Comparison of ENCODE assay signal across 11 cellular contexts in the genomic region with DNA sequence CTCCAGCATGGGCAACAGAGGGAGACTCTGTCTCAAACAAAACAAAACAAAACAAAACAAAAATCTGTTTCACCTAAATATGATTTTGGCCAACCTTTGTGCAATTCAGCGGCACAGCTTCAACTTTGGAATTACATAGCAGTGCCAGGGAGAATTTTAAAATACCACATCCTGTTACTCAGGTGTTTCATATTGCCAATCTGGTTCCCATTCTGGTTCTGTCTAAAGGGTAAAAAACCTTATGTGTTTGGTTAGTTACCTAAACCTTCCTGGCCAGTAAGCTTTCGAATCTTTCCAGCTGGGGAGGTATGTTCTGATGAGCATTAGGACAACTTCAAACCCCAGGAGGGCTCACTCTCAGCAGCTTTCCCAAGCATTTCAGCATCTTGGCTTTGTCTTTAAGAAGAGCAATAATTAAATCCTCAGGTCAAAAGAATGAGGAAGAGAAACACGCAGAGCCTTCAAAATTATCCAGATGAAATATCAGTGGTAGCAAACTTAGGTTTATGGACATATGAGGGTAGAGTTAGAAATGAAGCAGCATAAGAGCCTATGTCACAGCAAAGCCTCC. TPM values are rescaled to one million over a fixed set of nuclear protein-coding genes. Genes with fewer than 3 reads are reported as not detected.
DNase-seq lines count a peak whose midpoint lies in the region; ATAC-seq and TF ChIP-seq lines count a peak whose summit lies in the region.
"Had no signal": no experiment of that assay in that cellular context is flagged by ENCODE, and none has a peak within 500 bp of the region (broad histone marks: within the 10 kb centered on the region; RNA-seq: fewer than 3 reads in every experiment).

No MANE protein-coding gene starts in this region.

- H3K27me3 Mint-ChIP-seq in activated T-helper 1 cell treated with anti-CD3 and anti-CD28 coated beads, Interleukin-12 subunit alpha, Interleukin-12 subunit beta, Interleukin-2, Interleukin-4 antibody, amounts not matched to agents 30 ng/mL and 10 ng/mL and 1 ng/mL, durations not matched to agents 14 hours and 24 hours and 36 hours (ENCODE audit: insufficient read depth), result peaks cover 47% of the 10 kb centered on the region

- H3K36me3 ChIP-seq in BJ (ENCODE audit: control insufficient read depth, insufficient read depth, low read length) (no peaks in the 10 kb centered on the region; the same call in 1 of the 2 replicates), adipocyte (ENCODE audit: control insufficient read depth, insufficient read depth, low read length, severe bottlenecking) (peaks cover 14% of the 10 kb centered on the region), psoas muscle (ENCODE audit: insufficient read depth in 1 of 2, low read depth in 1 of 2) (no peaks in the 10 kb centered on the region)

- TF ChIP-seq CTCF in BJ (IDR thresholded peaks at IDR 0.05; ENCODE audit: insufficient read depth, low read depth, low read length) (no peak), fibroblast of villous mesenchyme (IDR thresholded peaks at IDR 0.05; ENCODE audit: insufficient read depth, low read depth, low read length) (no peak), psoas muscle (IDR thresholded peaks at IDR 0.05) (no peak)

- no peaks in the 10 kb centered on the region for H3K9me3 Mint-ChIP-seq in activated T-helper 1 cell treated with anti-CD3 and anti-CD28 coated beads, Interleukin-12 subunit alpha, Interleukin-12 subunit beta, Interleukin-2, Interleukin-4 antibody, amounts not matched to agents 30 ng/mL and 10 ng/mL and 1 ng/mL, durations not matched to agents 14 hours and 24 hours and 36 hours

- CTCF ChIA-PET in BJ (lab: Yijun Ruan, JAX), result interaction anchor here (0.6 to 3.2 kb wide), 7 partner anchors 9 to 126 kb away, joined by 3 to 47 read pairs (median 5); no protein-coding TSS in a partner anchor

- POLR2A ChIA-PET in BJ (lab: Charles Lee), result no interaction called here

- H3K27ac Mint-ChIP-seq in activated T-helper 1 cell treated with anti-CD3 and anti-CD28 coated beads, Interleukin-12 subunit alpha, Interleukin-12 subunit beta, Interleukin-2, Interleukin-4 antibody, amounts not matched to agents 30 ng/mL and 10 ng/mL and 1 ng/mL, durations not matched to agents 14 hours and 24 hours and 36 hours, result no peak overlapping the region

- no peaks in the 10 kb centered on the region for H3K4me1 Mint-ChIP-seq in activated T-helper 1 cell treated with anti-CD3 and anti-CD28 coated beads, Interleukin-12 subunit alpha, Interleukin-12 subunit beta, Interleukin-2, Interleukin-4 antibody, amounts not matched to agents 30 ng/mL and 10 ng/mL and 1 ng/mL, durations not matched to agents 14 hours and 24 hours and 36 hours (ENCODE audit: low read depth)

- no peak overlapping the region for H3K4me3 Mint-ChIP-seq in activated T-helper 1 cell treated with anti-CD3 and anti-CD28 coated beads, Interleukin-12 subunit alpha, Interleukin-12 subunit beta, Interleukin-2, Interleukin-4 antibody, amounts not matched to agents 30 ng/mL and 10 ng/mL and 1 ng/mL, durations not matched to agents 14 hours and 24 hours and 36 hours

- DNase-seq in BJ (ENCODE audit: low read depth) (no peak), adipocyte (ENCODE audit: low read depth) (no peak), fibroblast of villous mesenchyme (ENCODE audit: low read depth) (no peak), psoas muscle (no peak), OCI-M1 (lab: John Stamatoyannopoulos, UW) (no peak), ureter (ENCODE audit: low spot score) (no peak)
- no peak for DNase-seq in activated naive CD4-positive, alpha-beta T cell treated with Interleukin-2 at 50 U/mL for 16 hours
- no peak for DNase-seq in activated T-helper 1 cell treated with anti-CD3 and anti-CD28 coated beads, Interleukin-12 subunit alpha, Interleukin-12 subunit beta, Interleukin-2, Interleukin-4 antibody, amounts not matched to agents 30 ng/mL and 10 ng/mL and 1 ng/mL, durations not matched to agents 14 hours and 24 hours and 36 hours (ENCODE audit: low spot score)
- DNase-seq: cerebellar nuclear complex, NCI-H187 treated with DMSO at 0.1 percent for 48 hours had no signal

- H3K4me3 ChIP-seq in BJ (ENCODE audit: low read depth, low read length) (peak overlapping the region; percentile 73), adipocyte (ENCODE audit: low read length) (peak overlapping the region; percentile 96), fibroblast of villous mesenchyme (ENCODE audit: low read depth, low read length) (peak overlapping the region; percentile 93), psoas muscle (peak overlapping the region; percentile 72)
- H3K4me3 ChIP-seq: GM12878 had no signal

- peak overlapping the region; percentile 98 for H3K9ac ChIP-seq in adipocyte (ENCODE audit: low read length)

- H3K9me3 ChIP-seq in adipocyte (ENCODE audit: control insufficient read depth, low read length) (no peaks in the 10 kb centered on the region), psoas muscle (no peaks in the 10 kb centered on the region)

- H3K27ac ChIP-seq in psoas muscle, result peak overlapping the region; percentile 58

- no peak for ATAC-seq in psoas muscle
- ATAC-seq: GM12878 had no signal

- H3K4me1 ChIP-seq in adipocyte (ENCODE audit: control insufficient read depth, insufficient read depth, low read length) (peaks cover 74% of the 10 kb centered on the region), psoas muscle (peaks cover 16% of the 10 kb centered on the region)

- intact Hi-C loops in psoas muscle (cut with DNase I), result loop anchor here in 1 of 2 donors (2.0 to 5.0 kb wide), 2 partner anchors 45 to 125 kb away; no protein-coding TSS in a partner anchor
- intact Hi-C loops in activated T-helper 1 cell treated with anti-CD3 and anti-CD28 coated beads, Interleukin-12 subunit alpha, Interleukin-12 subunit beta, Interleukin-2, Interleukin-4 antibody, amounts not matched to agents 30 ng/mL and 10 ng/mL and 1 ng/mL, durations not matched to agents 14 hours and 24 hours and 36 hours (cut with micrococcal nuclease), result no loop called here

- H3K27me3 ChIP-seq in BJ (ENCODE audit: control insufficient read depth, insufficient read depth, low read length), result no peaks in the 10 kb centered on the region
- H3K27me3 ChIP-seq in adipocyte (replicated peaks; ENCODE audit: control insufficient read depth, insufficient read depth, low read length), result no peaks in the 10 kb centered on the region
- peaks cover 0 to 5% (median 3%) of the 10 kb centered on the region in 3 donors for H3K27me3 ChIP-seq in psoas muscle (ENCODE audit: insufficient read depth in 3 of 3, low read length in 2 of 3)

- H3K36me3 Mint-ChIP-seq in activated T-helper 1 cell treated with anti-CD3 and anti-CD28 coated beads, Interleukin-12 subunit alpha, Interleukin-12 subunit beta, Interleukin-2, Interleukin-4 antibody, amounts not matched to agents 30 ng/mL and 10 ng/mL and 1 ng/mL, durations not matched to agents 14 hours and 24 hours and 36 hours (ENCODE audit: low read depth), result no peaks in the 10 kb centered on the region

- 56 to 67% (median 63%) methylated on average over 3 of the region's 3 CpGs for WGBS in psoas muscle, 3 donors

RNA-seq across cellular contexts. Expression of gene DAB2, which starts 2.7 kb away (rescaled TPM):
- polyA plus RNA-seq in BJ (2011; rRNA removed) (168 and 181 TPM in 2 replicates), psoas muscle (1 to 10 TPM; 4.1 to 5.7 (median 4.3) TPM)
- polyA minus RNA-seq in BJ (2011; rRNA and poly(A)+ RNA removed), result 151 and 166 TPM in 2 replicates
- total RNA-seq in fibroblast of villous mesenchyme (231 and 332 TPM in 2 replicates), psoas muscle (10 to 100 TPM; 13.5 to 37.1 (median 21.0) TPM), ureter (77.2 TPM)
- total RNA-seq in activated T-helper 1 cell treated with anti-CD3 and anti-CD28 coated beads, Interleukin-12 subunit alpha, Interleukin-12 subunit beta, Interleukin-2, Interleukin-4 antibody, amounts not matched to agents 30 ng/mL and 10 ng/mL and 1 ng/mL, durations not matched to agents 14 hours and 24 hours and 36 hours, result not detected in 2 replicates

RNA-seq across cellular contexts. Expression of gene C9, which starts 57.8 kb away (rescaled TPM):
- polyA plus RNA-seq in BJ (2011; rRNA removed) (not detected in 2 replicates), psoas muscle (not detected)
- polyA minus RNA-seq in BJ (2011; rRNA and poly(A)+ RNA removed), result not detected in 2 replicates
- total RNA-seq in fibroblast of villous mesenchyme (under 0.01 TPM in 1 of 2 replicates, not detected in the other), psoas muscle (under 1 TPM in 1 of 4 donors, not detected in 3; 0.24 TPM), ureter (not detected)
- not detected in 2 replicates for total RNA-seq in activated T-helper 1 cell treated with anti-CD3 and anti-CD28 coated beads, Interleukin-12 subunit alpha, Interleukin-12 subunit beta, Interleukin-2, Interleukin-4 antibody, amounts not matched to agents 30 ng/mL and 10 ng/mL and 1 ng/mL, durations not matched to agents 14 hours and 24 hours and 36 hours
- polyA plus RNA-seq: GM12878 had no signal

Comparison
In these comparisons a context has a peak if more than half of its experiments do, and no peak if none do; other contexts are left out.
1. RNA of gene DAB2, which starts 2.7 kb away (total RNA-seq): 231 to 332 TPM in fibroblast of villous mesenchyme, 77.2 TPM in ureter (single experiment) and 13.5 to 37.1 TPM in psoas muscle; not detected in activated T-helper 1 cell treated with anti-CD3 and anti-CD28 coated beads, Interleukin-12 subunit alpha, Interleukin-12 subunit beta, Interleukin-2, Interleukin-4 antibody, amounts not matched to agents 30 ng/mL and 10 ng/mL and 1 ng/mL, durations not matched to agents 14 hours and 24 hours and 36 hours; every median in the first group is over 10 times any median in the second.
2. Peak in every context shown above with its lines, with median percentiles within 50 percentile points of each other: H3K4me3 ChIP-seq.